ENCODE assay signal across 8 cellular contexts in the genomic region with DNA sequence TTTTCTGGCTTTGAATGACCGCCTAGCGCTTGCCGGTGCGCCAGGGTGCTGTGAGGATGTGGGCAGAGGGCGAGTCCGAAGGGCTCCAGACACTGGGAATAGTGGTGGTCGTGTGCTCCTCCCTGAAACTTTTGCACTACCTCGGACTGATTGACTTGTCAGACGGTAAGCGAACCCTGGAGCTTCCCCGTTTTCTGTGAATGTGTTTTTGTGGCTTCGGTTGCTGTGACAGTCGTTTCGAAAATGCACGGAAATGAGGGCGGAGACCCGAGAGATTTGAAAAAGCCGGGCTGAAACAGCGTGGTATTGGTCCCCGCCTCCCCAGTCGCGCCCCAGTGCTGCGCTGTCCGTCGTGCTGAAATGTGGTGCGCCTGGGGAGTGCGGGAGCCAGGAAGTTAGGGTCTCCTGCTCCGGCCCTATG.
A peak's percentile ranks its signal among the peaks of the same experiment; 100 is the strongest.
DNase-seq lines count a peak whose midpoint lies in the region; ATAC-seq lines count a peak whose summit lies in the region.

No MANE protein-coding gene starts in this region.

- peak; percentile 19 for DNase-seq in activated naive CD4-positive, alpha-beta T cell treated with Interleukin-2 at 50 U/mL for 16 hours
- no peak for DNase-seq in activated naive CD4-positive, alpha-beta T cell (lab: John Stamatoyannopoulos, UW)
- DNase-seq in activated T-cell treated with anti-CD3 and anti-CD28 coated beads for 48 hours (ENCODE audit: low read depth) (peak; percentile 41), hepatic stellate cell (ENCODE audit: low spot score) (peak; percentile 17), occipital lobe (lab: John Stamatoyannopoulos, UW) (no peak)
- DNase-seq in stimulated activated CD4-positive, alpha-beta T cell treated with anti-CD3 and anti-CD28 coated beads, Interleukin-1b, Interleukin-23, amount 100 ng/mL, for 48 hours, result peak; percentile 40

- ATAC-seq in HG03460 (IDR thresholded peaks at IDR 0.05; ENCODE audit: unreplicated experiment), result peak; percentile 67
- ATAC-seq in GM19328 (IDR thresholded peaks at IDR 0.05; ENCODE audit: unreplicated experiment), result no peak

Comparison
In these comparisons a context has a peak if more than half of its experiments do, and no peak if none do; other contexts are left out.
1. DNase-seq: peak in activated naive CD4-positive, alpha-beta T cell treated with Interleukin-2 at 50 U/mL for 16 hours (single experiment), activated T-cell treated with anti-CD3 and anti-CD28 coated beads for 48 hours (single experiment), hepatic stellate cell (single experiment) and stimulated activated CD4-positive, alpha-beta T cell treated with anti-CD3 and anti-CD28 coated beads, Interleukin-1b, Interleukin-23, amount 100 ng/mL, for 48 hours (single experiment); none in activated naive CD4-positive, alpha-beta T cell (0 of 4) and occipital lobe (single experiment).